In genomic region chr1:58968360-58968952, GRCh38 we compare ENCODE assay signal across 1 cellular context.
TF ChIP-seq lines count a peak whose summit lies in the region.

No MANE protein-coding gene starts in this region.

TF ChIP-seq in K562, 482 proteins besides CTCF, POLR2A, EP300 and RAD21 (continued from another document):
- TF ChIP-seq TBL1XR1 (IDR thresholded peaks at IDR 0.05; ENCODE audit: low read length in 2 of 2) = peak in 1 of 2 experiments; percentile 78; a peak in 1 of 4 replicates
- peak; percentile 67; the same call in 1 of the 2 replicates for TF ChIP-seq MTA1 (IDR thresholded peaks at IDR 0.05; ENCODE audit: borderline replicate concordance)
- TF ChIP-seq NR4A1 (CRISPR knock-in tag; IDR thresholded peaks at IDR 0.05) = no peak
- TF ChIP-seq NR4A1 (tag; IDR thresholded peaks at IDR 0.05) = 0 out of 2 replicates have a peak, but pooled peaks have one; percentile 53
- TF ChIP-seq ARID1B (IDR thresholded peaks at IDR 0.05) = peak; percentile 76
- TF ChIP-seq ZNF695 (CRISPR knock-in tag; IDR thresholded peaks at IDR 0.05) = no peak
- TF ChIP-seq TAL1 (IDR thresholded peaks at IDR 0.05) = peak; percentile 41
- TF ChIP-seq LEF1 (IDR thresholded peaks at IDR 0.05) = peak; percentile 86
- peak; percentile 26; the same call in 1 of the 2 replicates for TF ChIP-seq ZBTB7A (IDR thresholded peaks at IDR 0.05; ENCODE audit: borderline replicate concordance, control insufficient read depth, low read depth, low read length)
- TF ChIP-seq ZNF384 (IDR thresholded peaks at IDR 0.05; ENCODE audit: low read depth, low read length) = peak; percentile 86
- TF ChIP-seq, protein P1, sequence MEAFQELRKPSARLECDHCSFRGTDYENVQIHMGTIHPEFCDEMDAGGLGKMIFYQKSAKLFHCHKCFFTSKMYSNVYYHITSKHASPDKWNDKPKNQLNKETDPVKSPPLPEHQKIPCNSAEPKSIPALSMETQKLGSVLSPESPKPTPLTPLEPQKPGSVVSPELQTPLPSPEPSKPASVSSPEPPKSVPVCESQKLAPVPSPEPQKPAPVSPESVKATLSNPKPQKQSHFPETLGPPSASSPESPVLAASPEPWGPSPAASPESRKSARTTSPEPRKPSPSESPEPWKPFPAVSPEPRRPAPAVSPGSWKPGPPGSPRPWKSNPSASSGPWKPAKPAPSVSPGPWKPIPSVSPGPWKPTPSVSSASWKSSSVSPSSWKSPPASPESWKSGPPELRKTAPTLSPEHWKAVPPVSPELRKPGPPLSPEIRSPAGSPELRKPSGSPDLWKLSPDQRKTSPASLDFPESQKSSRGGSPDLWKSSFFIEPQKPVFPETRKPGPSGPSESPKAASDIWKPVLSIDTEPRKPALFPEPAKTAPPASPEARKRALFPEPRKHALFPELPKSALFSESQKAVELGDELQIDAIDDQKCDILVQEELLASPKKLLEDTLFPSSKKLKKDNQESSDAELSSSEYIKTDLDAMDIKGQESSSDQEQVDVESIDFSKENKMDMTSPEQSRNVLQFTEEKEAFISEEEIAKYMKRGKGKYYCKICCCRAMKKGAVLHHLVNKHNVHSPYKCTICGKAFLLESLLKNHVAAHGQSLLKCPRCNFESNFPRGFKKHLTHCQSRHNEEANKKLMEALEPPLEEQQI (IDR thresholded peaks at IDR 0.05) = no peak
- TF ChIP-seq, protein P2, sequence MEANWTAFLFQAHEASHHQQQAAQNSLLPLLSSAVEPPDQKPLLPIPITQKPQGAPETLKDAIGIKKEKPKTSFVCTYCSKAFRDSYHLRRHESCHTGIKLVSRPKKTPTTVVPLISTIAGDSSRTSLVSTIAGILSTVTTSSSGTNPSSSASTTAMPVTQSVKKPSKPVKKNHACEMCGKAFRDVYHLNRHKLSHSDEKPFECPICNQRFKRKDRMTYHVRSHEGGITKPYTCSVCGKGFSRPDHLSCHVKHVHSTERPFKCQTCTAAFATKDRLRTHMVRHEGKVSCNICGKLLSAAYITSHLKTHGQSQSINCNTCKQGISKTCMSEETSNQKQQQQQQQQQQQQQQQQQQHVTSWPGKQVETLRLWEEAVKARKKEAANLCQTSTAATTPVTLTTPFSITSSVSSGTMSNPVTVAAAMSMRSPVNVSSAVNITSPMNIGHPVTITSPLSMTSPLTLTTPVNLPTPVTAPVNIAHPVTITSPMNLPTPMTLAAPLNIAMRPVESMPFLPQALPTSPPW (CRISPR knock-in tag; IDR thresholded peaks at IDR 0.05) = peak; percentile 50; the same call in 1 of the 2 replicates
- TF ChIP-seq KLF16 (IDR thresholded peaks at IDR 0.05) = peak; percentile 63
- TF ChIP-seq, protein P3, sequence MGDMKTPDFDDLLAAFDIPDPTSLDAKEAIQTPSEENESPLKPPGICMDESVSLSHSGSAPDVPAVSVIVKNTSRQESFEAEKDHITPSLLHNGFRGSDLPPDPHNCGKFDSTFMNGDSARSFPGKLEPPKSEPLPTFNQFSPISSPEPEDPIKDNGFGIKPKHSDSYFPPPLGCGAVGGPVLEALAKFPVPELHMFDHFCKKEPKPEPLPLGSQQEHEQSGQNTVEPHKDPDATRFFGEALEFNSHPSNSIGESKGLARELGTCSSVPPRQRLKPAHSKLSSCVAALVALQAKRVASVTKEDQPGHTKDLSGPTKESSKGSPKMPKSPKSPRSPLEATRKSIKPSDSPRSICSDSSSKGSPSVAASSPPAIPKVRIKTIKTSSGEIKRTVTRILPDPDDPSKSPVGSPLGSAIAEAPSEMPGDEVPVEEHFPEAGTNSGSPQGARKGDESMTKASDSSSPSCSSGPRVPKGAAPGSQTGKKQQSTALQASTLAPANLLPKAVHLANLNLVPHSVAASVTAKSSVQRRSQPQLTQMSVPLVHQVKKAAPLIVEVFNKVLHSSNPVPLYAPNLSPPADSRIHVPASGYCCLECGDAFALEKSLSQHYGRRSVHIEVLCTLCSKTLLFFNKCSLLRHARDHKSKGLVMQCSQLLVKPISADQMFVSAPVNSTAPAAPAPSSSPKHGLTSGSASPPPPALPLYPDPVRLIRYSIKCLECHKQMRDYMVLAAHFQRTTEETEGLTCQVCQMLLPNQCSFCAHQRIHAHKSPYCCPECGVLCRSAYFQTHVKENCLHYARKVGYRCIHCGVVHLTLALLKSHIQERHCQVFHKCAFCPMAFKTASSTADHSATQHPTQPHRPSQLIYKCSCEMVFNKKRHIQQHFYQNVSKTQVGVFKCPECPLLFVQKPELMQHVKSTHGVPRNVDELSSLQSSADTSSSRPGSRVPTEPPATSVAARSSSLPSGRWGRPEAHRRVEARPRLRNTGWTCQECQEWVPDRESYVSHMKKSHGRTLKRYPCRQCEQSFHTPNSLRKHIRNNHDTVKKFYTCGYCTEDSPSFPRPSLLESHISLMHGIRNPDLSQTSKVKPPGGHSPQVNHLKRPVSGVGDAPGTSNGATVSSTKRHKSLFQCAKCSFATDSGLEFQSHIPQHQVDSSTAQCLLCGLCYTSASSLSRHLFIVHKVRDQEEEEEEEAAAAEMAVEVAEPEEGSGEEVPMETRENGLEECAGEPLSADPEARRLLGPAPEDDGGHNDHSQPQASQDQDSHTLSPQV (IDR thresholded peaks at IDR 0.05) = peak; percentile 56; the same call in 1 of the 2 replicates
- TF ChIP-seq GATAD2B (IDR thresholded peaks at IDR 0.05; ENCODE audit: borderline replicate concordance) = 0 out of 2 replicates have a peak, but pooled peaks have one; percentile 33
- TF ChIP-seq, protein P4, sequence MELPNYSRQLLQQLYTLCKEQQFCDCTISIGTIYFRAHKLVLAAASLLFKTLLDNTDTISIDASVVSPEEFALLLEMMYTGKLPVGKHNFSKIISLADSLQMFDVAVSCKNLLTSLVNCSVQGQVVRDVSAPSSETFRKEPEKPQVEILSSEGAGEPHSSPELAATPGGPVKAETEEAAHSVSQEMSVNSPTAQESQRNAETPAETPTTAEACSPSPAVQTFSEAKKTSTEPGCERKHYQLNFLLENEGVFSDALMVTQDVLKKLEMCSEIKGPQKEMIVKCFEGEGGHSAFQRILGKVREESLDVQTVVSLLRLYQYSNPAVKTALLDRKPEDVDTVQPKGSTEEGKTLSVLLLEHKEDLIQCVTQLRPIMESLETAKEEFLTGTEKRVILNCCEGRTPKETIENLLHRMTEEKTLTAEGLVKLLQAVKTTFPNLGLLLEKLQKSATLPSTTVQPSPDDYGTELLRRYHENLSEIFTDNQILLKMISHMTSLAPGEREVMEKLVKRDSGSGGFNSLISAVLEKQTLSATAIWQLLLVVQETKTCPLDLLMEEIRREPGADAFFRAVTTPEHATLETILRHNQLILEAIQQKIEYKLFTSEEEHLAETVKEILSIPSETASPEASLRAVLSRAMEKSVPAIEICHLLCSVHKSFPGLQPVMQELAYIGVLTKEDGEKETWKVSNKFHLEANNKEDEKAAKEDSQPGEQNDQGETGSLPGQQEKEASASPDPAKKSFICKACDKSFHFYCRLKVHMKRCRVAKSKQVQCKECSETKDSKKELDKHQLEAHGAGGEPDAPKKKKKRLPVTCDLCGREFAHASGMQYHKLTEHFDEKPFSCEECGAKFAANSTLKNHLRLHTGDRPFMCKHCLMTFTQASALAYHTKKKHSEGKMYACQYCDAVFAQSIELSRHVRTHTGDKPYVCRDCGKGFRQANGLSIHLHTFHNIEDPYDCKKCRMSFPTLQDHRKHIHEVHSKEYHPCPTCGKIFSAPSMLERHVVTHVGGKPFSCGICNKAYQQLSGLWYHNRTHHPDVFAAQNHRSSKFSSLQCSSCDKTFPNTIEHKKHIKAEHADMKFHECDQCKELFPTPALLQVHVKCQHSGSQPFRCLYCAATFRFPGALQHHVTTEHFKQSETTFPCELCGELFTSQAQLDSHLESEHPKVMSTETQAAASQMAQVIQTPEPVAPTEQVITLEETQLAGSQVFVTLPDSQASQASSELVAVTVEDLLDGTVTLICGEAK (IDR thresholded peaks at IDR 0.05) = peak; percentile 43; the same call in 1 of the 2 replicates
- TF ChIP-seq, protein P4 (CRISPR knock-in tag; IDR thresholded peaks at IDR 0.05) = no peak
- TF ChIP-seq ZEB2 (IDR thresholded peaks at IDR 0.05) = peak; percentile 74
- TF ChIP-seq CXXC5 (CRISPR knock-in tag; IDR thresholded peaks at IDR 0.05) = peak; percentile 38; the same call in 1 of the 2 replicates
- peak; percentile 60 for TF ChIP-seq NFIC (IDR thresholded peaks at IDR 0.05)
- 0 out of 2 replicates have a peak, but pooled peaks have one; percentile 51 for TF ChIP-seq GATA2 (CRISPR knock-in tag; IDR thresholded peaks at IDR 0.05)
- TF ChIP-seq HDAC3 (IDR thresholded peaks at IDR 0.05; ENCODE audit: borderline replicate concordance, partially characterized antibody) = peak; percentile 59
- peak; percentile 12 for TF ChIP-seq NEUROD1 (IDR thresholded peaks at IDR 0.05; ENCODE audit: borderline replicate concordance, low read depth, low read length, partially characterized antibody)
- TF ChIP-seq NR2C2 (CRISPR knock-in tag; IDR thresholded peaks at IDR 0.05) = no peak
- peak; percentile 48 for TF ChIP-seq NR2C2 (tag; IDR thresholded peaks at IDR 0.05)
- peak; percentile 71 for TF ChIP-seq DPF2 (IDR thresholded peaks at IDR 0.05)
- no peak for TF ChIP-seq RFX7 (CRISPR knock-in tag; IDR thresholded peaks at IDR 0.05)
- TF ChIP-seq PRPF4 (IDR thresholded peaks at IDR 0.05; ENCODE audit: insufficient read depth, low read depth, low read length, poor library complexity, severe bottlenecking) = no peak
- TF ChIP-seq ATF7 (IDR thresholded peaks at IDR 0.05) = peak; percentile 41
- no peak for TF ChIP-seq ZNF57 (CRISPR knock-in tag; IDR thresholded peaks at IDR 0.05)
- TF ChIP-seq RCOR1 (IDR thresholded peaks at IDR 0.05; ENCODE audit: borderline replicate concordance in 1 of 2, low read depth in 2 of 2, low read length in 2 of 2) = peak in 1 of 2 experiments; percentile 75; a peak in 2 of 4 replicates
- peak; percentile 51 for TF ChIP-seq TCF3 (CRISPR knock-in tag; IDR thresholded peaks at IDR 0.05)
- no peak for TF ChIP-seq ZNF140 (CRISPR knock-in tag; IDR thresholded peaks at IDR 0.05)
- peak; percentile 71 for TF ChIP-seq NCOR1 (IDR thresholded peaks at IDR 0.05)
- TF ChIP-seq SIN3A (IDR thresholded peaks at IDR 0.05; ENCODE audit: borderline replicate concordance in 2 of 2, control insufficient read depth in 1 of 2, low read depth in 2 of 2, low read length in 2 of 2) = no peak
- TF ChIP-seq TOE1 (IDR thresholded peaks at IDR 0.05; ENCODE audit: borderline replicate concordance) = no peak
- no peak for TF ChIP-seq TOE1 (CRISPR knock-in tag; IDR thresholded peaks at IDR 0.05; ENCODE audit: borderline replicate concordance, low read depth)
- peak; percentile 67 to 71; a peak in 3 of 4 replicates for TF ChIP-seq FOXK2 (conservative IDR thresholded peaks at IDR 0.05 in 1 of 2, IDR thresholded peaks at IDR 0.05 in 1 of 2; ENCODE audit: low read depth in 2 of 2)
- peak; percentile 81 for TF ChIP-seq CTBP1 (IDR thresholded peaks at IDR 0.05; ENCODE audit: borderline replicate concordance)
- TF ChIP-seq L3MBTL2 (IDR thresholded peaks at IDR 0.05) = peak; percentile 48; the same call in 1 of the 2 replicates
- peak; percentile 88 for TF ChIP-seq HMBOX1 (IDR thresholded peaks at IDR 0.05)
- TF ChIP-seq KDM1A (IDR thresholded peaks at IDR 0.05) = no peak
- TF ChIP-seq THAP7 (CRISPR knock-in tag; IDR thresholded peaks at IDR 0.05) = no peak
- TF ChIP-seq ELF4 (CRISPR knock-in tag; IDR thresholded peaks at IDR 0.05) = peak; percentile 30; the same call in 1 of the 2 replicates
- TF ChIP-seq SRSF3 (IDR thresholded peaks at IDR 0.05; ENCODE audit: insufficient read depth, low read length) = no peak
- no peak for TF ChIP-seq ZBED1 (IDR thresholded peaks at IDR 0.05)
- 0 out of 2 replicates have a peak, but pooled peaks have one; percentile 58 for TF ChIP-seq FOXJ2 (tag; IDR thresholded peaks at IDR 0.05)
- 0 out of 2 replicates have a peak, but pooled peaks have one; percentile 5 for TF ChIP-seq CREM (IDR thresholded peaks at IDR 0.05; ENCODE audit: low read depth)
